23 cellular contexts compared by ENCODE assay signal in genomic region chr6:104601008-104601745, GRCh38.
DNase-seq lines count a peak whose midpoint lies in the region; ATAC-seq and TF ChIP-seq lines count a peak whose summit lies in the region.
"Had no signal": no experiment of that assay in that cellular context is flagged by ENCODE, and none has a peak within 500 bp of the region (broad histone marks: within the 10 kb centered on the region; RNA-seq: fewer than 3 reads in every experiment).

No MANE protein-coding gene starts in this region.

- H3K4me1 ChIP-seq in SK-N-SH (ENCODE audit: control insufficient read depth in 1 of 2, insufficient read depth in 2 of 2, low read depth in 1 of 2, low read length in 1 of 2): peaks cover 18 to 21% of the 10 kb centered on the region in 2 experiments
- no peaks in the 10 kb centered on the region for H3K4me1 ChIP-seq in skeletal muscle satellite cell (ENCODE audit: control insufficient read depth, insufficient read depth, low read length)
- H3K4me1 ChIP-seq: Caco-2, foreskin keratinocyte, pancreas, transverse colon had no signal

- no peak for TF ChIP-seq RAD21 in SK-N-SH (IDR thresholded peaks at IDR 0.05; ENCODE audit: low read length)

- POLR2A ChIA-PET in SK-N-SH (lab: Yijun Ruan, JAX): no interaction called here

- no peaks in the 10 kb centered on the region for H3K27me3 ChIP-seq in SK-N-SH (ENCODE audit: insufficient read depth)
- peaks cover 4% of the 10 kb centered on the region for H3K27me3 ChIP-seq in skeletal muscle satellite cell (ENCODE audit: control insufficient read depth, insufficient read depth, low read length)
- H3K27me3 ChIP-seq: foreskin keratinocyte, pancreas, transverse colon had no signal

- no peak; a peak in 1 of 4 replicates for TF ChIP-seq EP300 in SK-N-SH (IDR thresholded peaks at IDR 0.05; ENCODE audit: borderline replicate concordance in 1 of 2, low read depth in 1 of 2, low read length in 1 of 2)

- no peak overlapping the region for H2AFZ ChIP-seq in SK-N-SH (ENCODE audit: low read depth)
- H2AFZ ChIP-seq: PC-9 had no signal

- H3K9ac ChIP-seq in SK-N-SH: no peak overlapping the region
- no peak overlapping the region for H3K9ac ChIP-seq in skeletal muscle satellite cell (ENCODE audit: low read depth, low read length)

- no peak for TF ChIP-seq CTCF in SK-N-SH (IDR thresholded peaks at IDR 0.05)

- H3K79me2 ChIP-seq in SK-N-SH (ENCODE audit: insufficient read depth): no peaks in the 10 kb centered on the region

- H3K36me3 ChIP-seq in SK-N-SH (replicated peaks in 1 of 2; ENCODE audit: control insufficient read depth in 1 of 2, insufficient read depth in 2 of 2, low read length in 1 of 2) (no peaks in the 10 kb centered on the region), skeletal muscle satellite cell (ENCODE audit: insufficient read depth, low read length) (no peaks in the 10 kb centered on the region)
- H3K36me3 ChIP-seq: pancreas, transverse colon had no signal

- no peak overlapping the region; a peak in 2 of 4 replicates for H3K4me3 ChIP-seq in SK-N-SH (ENCODE audit: low read depth in 2 of 2, low read length in 1 of 2)
- no peak overlapping the region for H3K4me3 ChIP-seq in skeletal muscle satellite cell (ENCODE audit: low read length)
- H3K4me3 ChIP-seq: pancreas, PC-9, transverse colon had no signal

- H4K20me1 ChIP-seq in SK-N-SH (ENCODE audit: insufficient read depth): no peaks in the 10 kb centered on the region

- H3F3A ChIP-seq in SK-N-SH (replicated peaks; ENCODE audit: insufficient read depth): no peaks in the 10 kb centered on the region

- no peak for ATAC-seq in GM19467 (IDR thresholded peaks at IDR 0.05; ENCODE audit: unreplicated experiment)
- ATAC-seq: activated CD4-positive, CD25-positive, alpha-beta regulatory T cell treated with anti-CD3 and anti-CD28 coated beads, Interleukin-2, amount 50 U/mL, for 24 hours; activated T-cell treated with anti-CD3 and anti-CD28 coated beads, Interleukin-2, amount 50 U/mL, for 72 hours; foreskin keratinocyte; HCT116; naive thymus-derived CD4-positive, alpha-beta T cell had no signal

- H3K9me3 ChIP-seq in SK-N-SH (no peaks in the 10 kb centered on the region), skeletal muscle satellite cell (replicated peaks; ENCODE audit: low read length) (no peaks in the 10 kb centered on the region)
- H3K9me3 ChIP-seq: Caco-2, pancreas, transverse colon had no signal

- peak overlapping the region; percentile 2 to 43; a peak in 2 of 4 replicates for H3K27ac ChIP-seq in SK-N-SH (ENCODE audit: low read depth in 2 of 2, low read length in 1 of 2)
- H3K27ac ChIP-seq: foreskin keratinocyte, pancreas, PC-9, transverse colon had no signal

- H3K4me2 ChIP-seq in SK-N-SH: peak overlapping the region; percentile 29
- peak overlapping the region; percentile 13 for H3K4me2 ChIP-seq in skeletal muscle satellite cell (ENCODE audit: low read length)
- H3K4me2 ChIP-seq: PC-9 had no signal

- WGBS in SK-N-SH (ENCODE audit: low lambda C conversion rate): 22% methylated on average over 7 of the region's 7 CpGs

- in situ Hi-C loops in KBM-7 (cut with MboI; ENCODE audit: low pct_unique_long_range_greater_than_20kb, low sequenced_read_pairs): no loop called here

- CTCF ChIA-PET in SK-N-SH (lab: Yijun Ruan, JAX): interaction anchor here (1.2 kb wide), 1 partner anchor 14 kb away, joined by 3 read pairs; no protein-coding TSS in a partner anchor

- peak; percentile 51 for DNase-seq in EH (ENCODE audit: low read depth)
- no peak for DNase-seq in SK-N-SH
- DNase-seq in fibroblast of the conjunctiva (ENCODE audit: low read depth): peak; percentile 43
- no peak for DNase-seq in DMS79 (lab: John Stamatoyannopoulos, UW)
- no peak for DNase-seq in KBM-7
- DNase-seq: activated naive CD4-positive, alpha-beta T cell treated with anti-CD3 and anti-CD28 coated beads, Interleukin-2, amount 50 U/mL, for 16 hours; activated T-cell treated with anti-CD3 and anti-CD28 coated beads, Interleukin-2, amount 50 U/mL, for 72 hours; Caco-2; cortex of kidney; foreskin keratinocyte; hypothalamus; MV-4-11; naive thymus-derived CD4-positive, alpha-beta T cell; NCI-H1694; NCI-H226; pancreas; PC-9; stimulated activated naive CD4-positive, alpha-beta T cell; transverse colon had no signal

- H3K9me2 ChIP-seq in SK-N-SH: no peaks in the 10 kb centered on the region

TF ChIP-seq in SK-N-SH, 30 proteins besides CTCF, POLR2A, EP300 and RAD21:
- no peak for TF ChIP-seq MAX (IDR thresholded peaks at IDR 0.05; ENCODE audit: low read depth)
- no peak for TF ChIP-seq NFIC (IDR thresholded peaks at IDR 0.05; ENCODE audit: borderline replicate concordance)
- TF ChIP-seq JUND (IDR thresholded peaks at IDR 0.05): no peak
- no peak for TF ChIP-seq IRF3 (IDR thresholded peaks at IDR 0.05; ENCODE audit: low read depth, low read length)
- no peak for TF ChIP-seq YY1 (IDR thresholded peaks at IDR 0.05; ENCODE audit: low read depth)
- no peak for TF ChIP-seq USF1 (IDR thresholded peaks at IDR 0.05; ENCODE audit: borderline replicate concordance, low read depth)
- TF ChIP-seq RXRA (IDR thresholded peaks at IDR 0.05; ENCODE audit: borderline replicate concordance, low read depth): no peak
- no peak for TF ChIP-seq TAF1 (IDR thresholded peaks at IDR 0.05; ENCODE audit: borderline replicate concordance, low read depth, low read length)
TF ChIP-seq in SK-N-SH: peak in this region for 0.

Comparison
In these comparisons a context has a peak if more than half of its experiments do, and no peak if none do; other contexts are left out.
1. DNase-seq: peak in EH (single experiment) and fibroblast of the conjunctiva (single experiment); none in SK-N-SH (single experiment), DMS79 (single experiment) and KBM-7 (single experiment).